In the genomic region with DNA sequence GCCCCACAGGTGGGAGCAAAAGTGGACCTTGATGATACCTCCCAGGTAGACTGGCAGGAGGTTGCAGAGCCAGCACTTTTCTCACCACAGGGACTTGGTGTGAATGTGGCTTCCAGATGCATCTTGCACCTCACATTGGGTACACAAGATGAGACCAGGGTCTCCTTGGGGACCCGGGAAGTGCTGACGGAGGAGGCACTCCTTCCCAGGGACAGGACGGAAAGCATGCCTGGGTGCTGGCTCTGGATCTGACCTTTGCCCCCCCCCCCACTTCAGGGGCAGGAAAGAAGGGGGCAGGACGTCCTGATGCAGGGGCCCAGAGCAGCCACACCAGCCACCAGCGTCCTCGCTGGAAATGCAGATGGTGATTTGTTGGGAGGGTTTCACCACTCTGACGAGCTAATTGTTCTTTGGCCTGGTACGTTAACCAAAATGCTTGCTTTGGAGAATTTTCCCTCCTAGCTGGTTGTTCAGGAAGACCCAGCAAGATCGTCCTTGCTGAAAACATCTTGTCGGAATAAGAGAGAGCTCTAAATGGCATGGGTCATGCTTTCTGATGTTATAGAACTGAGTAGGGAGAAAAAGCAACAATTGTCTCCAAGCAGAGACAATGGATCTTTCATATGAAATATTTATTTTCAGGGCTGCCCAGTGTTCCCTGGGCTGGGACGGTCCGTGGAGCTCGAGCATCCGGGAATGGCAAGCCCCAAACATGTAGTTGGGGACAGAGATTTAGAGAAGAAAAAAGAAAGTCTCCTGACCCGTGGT, we compare ENCODE assay signal across 11 cellular contexts.
A peak's percentile ranks its signal among the peaks of the same experiment; 100 is the strongest.
DNase-seq lines count a peak whose midpoint lies in the region; ATAC-seq and TF ChIP-seq lines count a peak whose summit lies in the region.
"Had no signal": no experiment of that assay in that cellular context is flagged by ENCODE, and none has a peak within 500 bp of the region (broad histone marks: within the 10 kb centered on the region; RNA-seq: fewer than 3 reads in every experiment).

No MANE protein-coding gene starts in this region.

- H3K9ac ChIP-seq in adipocyte (ENCODE audit: low read length) (peak overlapping the region; percentile 100), trophoblast cell (ENCODE audit: low read length) (no peak overlapping the region)

- H4K91ac ChIP-seq in trophoblast cell (ENCODE audit: low read depth, low read length) = no peak overlapping the region

- H3K18ac ChIP-seq in trophoblast cell (ENCODE audit: low read length) = no peak overlapping the region

- no peak overlapping the region for H4K8ac ChIP-seq in trophoblast cell (ENCODE audit: low read depth, low read length)

- no peak overlapping the region for H2BK120ac ChIP-seq in trophoblast cell (ENCODE audit: insufficient read depth, low read length, poor library complexity)

- H3K4ac ChIP-seq in trophoblast cell (ENCODE audit: low read depth, low read length) = no peak overlapping the region

- no peak overlapping the region for H2AFZ ChIP-seq in trophoblast cell (ENCODE audit: insufficient read depth, low read length, poor library complexity)

- H3K4me3 Mint-ChIP-seq in CD8-positive, alpha-beta T cell = no peak overlapping the region
- H3K4me3 Mint-ChIP-seq: activated naive CD8-positive, alpha-beta T cell had no signal

- H2BK5ac ChIP-seq in trophoblast cell (ENCODE audit: low read depth, low read length, poor library complexity) = no peak overlapping the region

- no peaks in the 10 kb centered on the region for H3K27me3 Mint-ChIP-seq in CD8-positive, alpha-beta T cell (ENCODE audit: low read depth)
- H3K27me3 Mint-ChIP-seq: activated naive CD8-positive, alpha-beta T cell had no signal

- H3K27me3 ChIP-seq in CD8-positive, alpha-beta T cell (ENCODE audit: insufficient read depth, low read length) = no peaks in the 10 kb centered on the region
- no peaks in the 10 kb centered on the region for H3K27me3 ChIP-seq in adipocyte (replicated peaks; ENCODE audit: control insufficient read depth, insufficient read depth, low read length)
- no peaks in the 10 kb centered on the region for H3K27me3 ChIP-seq in psoas muscle (ENCODE audit: insufficient read depth in 3 of 3, low read length in 2 of 3)
- peaks cover 21% of the 10 kb centered on the region for H3K27me3 ChIP-seq in trophoblast cell (ENCODE audit: insufficient read depth, low read length)

- no peak overlapping the region for H2BK12ac ChIP-seq in trophoblast cell (ENCODE audit: low read length)

- H3K14ac ChIP-seq in trophoblast cell (ENCODE audit: low read length) = no peak overlapping the region

- no peak overlapping the region for H3K23ac ChIP-seq in trophoblast cell (ENCODE audit: low read length)

- H3K79me1 ChIP-seq in trophoblast cell (ENCODE audit: low read length) = no peaks in the 10 kb centered on the region

- intact Hi-C loops in CD8-positive, alpha-beta T cell (cut with DNase I, micrococcal nuclease) = no loop called here
- intact Hi-C loops in head of caudate nucleus (cut with DNase I) (no loop called here), psoas muscle (cut with DNase I) (no loop called here)

- H2AK5ac ChIP-seq in trophoblast cell (ENCODE audit: low read length) = no peak overlapping the region

- no peaks in the 10 kb centered on the region for H3K9me3 ChIP-seq in CD8-positive, alpha-beta T cell (ENCODE audit: low read length)
- H3K9me3 ChIP-seq in adipocyte (ENCODE audit: control insufficient read depth, low read length) (no peaks in the 10 kb centered on the region), psoas muscle (no peaks in the 10 kb centered on the region), trophoblast cell (ENCODE audit: insufficient read depth, low read depth, low read length) (peaks cover 2% of the 10 kb centered on the region)

- H3K79me2 ChIP-seq in trophoblast cell (ENCODE audit: control insufficient read depth, insufficient read depth, low read length, poor library complexity) = no peaks in the 10 kb centered on the region

- peaks cover 6% of the 10 kb centered on the region for H3K36me3 ChIP-seq in CD8-positive, alpha-beta T cell (ENCODE audit: insufficient read depth, low read length)
- H3K36me3 ChIP-seq in adipocyte (ENCODE audit: control insufficient read depth, insufficient read depth, low read length, severe bottlenecking) (peaks cover 35% of the 10 kb centered on the region), psoas muscle (ENCODE audit: insufficient read depth in 1 of 2, low read depth in 1 of 2) (peaks cover 0 to 2% of the 10 kb centered on the region in 2 donors), trophoblast cell (ENCODE audit: control insufficient read depth in 1 of 2, insufficient read depth in 2 of 2, low read length in 2 of 2) (no peaks in the 10 kb centered on the region)

- no peak for TF ChIP-seq CTCF in CD8-positive, alpha-beta T cell (IDR thresholded peaks at IDR 0.05)
- no peak for TF ChIP-seq CTCF in psoas muscle (IDR thresholded peaks at IDR 0.05)

- no peak overlapping the region for H3K27ac ChIP-seq in CD8-positive, alpha-beta T cell (ENCODE audit: low read depth, low read length)
- H3K27ac ChIP-seq in psoas muscle (peak overlapping the region; percentile 98), trophoblast cell (ENCODE audit: low read depth, low read length) (no peak overlapping the region)

- peaks cover 16% of the 10 kb centered on the region for H3K4me1 ChIP-seq in CD8-positive, alpha-beta T cell (ENCODE audit: insufficient read depth, low read length)
- H3K4me1 ChIP-seq in adipocyte (ENCODE audit: control insufficient read depth, insufficient read depth, low read length) (peaks cover 33% of the 10 kb centered on the region), psoas muscle (peaks cover 55% of the 10 kb centered on the region), trophoblast cell (ENCODE audit: control insufficient read depth in 1 of 2, insufficient read depth in 2 of 2, low read length in 2 of 2) (no peaks in the 10 kb centered on the region)

- no peak overlapping the region for H3K4me2 ChIP-seq in trophoblast cell (ENCODE audit: low read length)

- no peak for ATAC-seq in CD8-positive, alpha-beta T cell
- no peak for ATAC-seq in psoas muscle

- peaks cover 7% of the 10 kb centered on the region for H3K36me3 Mint-ChIP-seq in CD8-positive, alpha-beta T cell
- H3K36me3 Mint-ChIP-seq: activated naive CD8-positive, alpha-beta T cell had no signal

- CTCF ChIA-PET in CD8-positive, alpha-beta T cell (lab: Charles Lee) = interaction anchor here (0.8 to 2.8 kb wide), 5 partner anchors 37 to 82 kb away, joined by 3 to 11 read pairs (median 3); no protein-coding TSS in a partner anchor

- POLR2A ChIA-PET in CD8-positive, alpha-beta T cell (lab: Charles Lee) = no interaction called here

- WGBS in psoas muscle, 3 donors = 13 to 30% (median 14%) methylated on average over 15 of the region's 15 CpGs
- no CpG with 5 or more reads among the region's 15 CpGs for WGBS in trophoblast cell (ENCODE audit: extremely low coverage, insufficient coverage, insufficient read length)

- H3K4me1 Mint-ChIP-seq in CD8-positive, alpha-beta T cell (ENCODE audit: low read depth) = peaks cover 23% of the 10 kb centered on the region

- H3K4me3 ChIP-seq in CD8-positive, alpha-beta T cell (ENCODE audit: low read depth, low read length) = no peak overlapping the region
- H3K4me3 ChIP-seq in adipocyte (ENCODE audit: low read length) (peak overlapping the region; percentile 100), psoas muscle (peak overlapping the region; percentile 95), trophoblast cell (ENCODE audit: low read depth, low read length) (no peak overlapping the region)

- no peak for DNase-seq in CD8-positive, alpha-beta T cell
- DNase-seq in adipocyte (ENCODE audit: low read depth) (no peak), head of caudate nucleus (peak in 34 of 42 donors; percentile 38 to 87 (median 68)), psoas muscle (peak; percentile 18 to 56), GOT3 (lab: John Stamatoyannopoulos, UW) (no peak), cerebellar cortex (ENCODE audit: low spot score) (no peak), NCI-H82 (lab: John Stamatoyannopoulos, UW) (no peak), trophoblast cell (no peak)
- DNase-seq: Kasumi-1, midbrain had no signal

- H4K12ac ChIP-seq in trophoblast cell (ENCODE audit: low read depth, low read length) = no peak overlapping the region

- no peaks in the 10 kb centered on the region for H3K9me3 Mint-ChIP-seq in CD8-positive, alpha-beta T cell

- H3K27ac Mint-ChIP-seq in CD8-positive, alpha-beta T cell = peak overlapping the region; percentile 34
- H3K27ac Mint-ChIP-seq: activated naive CD8-positive, alpha-beta T cell had no signal

Comparison
In these comparisons a context has a peak if more than half of its experiments do, and no peak if none do; other contexts are left out.
1. DNase-seq: peak in head of caudate nucleus (34 of 42) and psoas muscle (2 of 2); none in CD8-positive, alpha-beta T cell (0 of 7), adipocyte (single experiment), GOT3 (single experiment), cerebellar cortex (single experiment), NCI-H82 (single experiment) and trophoblast cell (0 of 2).
2. H3K4me3 ChIP-seq: peak in adipocyte (single experiment) and psoas muscle (single experiment); none in CD8-positive, alpha-beta T cell (single experiment) and trophoblast cell (single experiment).